36 cellular contexts compared by ENCODE assay signal in the genomic region with DNA sequence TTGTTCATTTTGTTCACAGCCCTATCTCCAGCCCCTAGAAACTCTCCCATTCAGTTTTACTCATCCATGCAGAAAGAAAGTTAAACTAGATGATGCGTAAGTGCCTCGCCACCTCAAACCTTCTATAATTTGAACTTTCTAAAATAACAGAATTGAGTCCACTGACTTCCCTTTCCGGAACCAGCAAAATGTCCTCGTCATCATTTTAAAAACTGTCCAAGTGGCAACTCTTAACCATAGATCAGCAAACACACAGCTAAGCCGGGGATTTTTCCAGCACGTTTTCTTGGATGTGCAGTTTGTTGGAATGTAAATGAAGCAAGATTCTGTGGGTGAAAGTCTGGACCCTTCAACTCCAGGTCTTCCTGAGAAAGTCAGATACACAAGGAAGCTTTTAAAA.
"Had no signal": no experiment of that assay in that cellular context is flagged by ENCODE, and none has a peak within 500 bp of the region (broad histone marks: within the 10 kb centered on the region; RNA-seq: fewer than 3 reads in every experiment).

No MANE protein-coding gene starts in this region.

- H3K9me3 Mint-ChIP-seq: activated B cell treated with CpG ODN at 0.5 μM for 24 hours; activated naive CD4-positive, alpha-beta T cell treated with anti-CD3 and anti-CD28 coated beads, Interleukin-2, amount 50 U/mL, for 24 hours; activated naive CD8-positive, alpha-beta T cell treated with anti-CD3 and anti-CD28 coated beads, Interleukin-2, amount 50 U/mL, for 24 hours had no signal

- H3K36me3 ChIP-seq: ascending aorta, cardiac muscle cell had no signal

- H3K4me1 Mint-ChIP-seq: activated B cell treated with CpG ODN at 0.5 μM for 24 hours; activated CD4-positive, alpha-beta T cell treated with anti-CD3 and anti-CD28 coated beads, Interleukin-2, amount 10 ng/mL, durations not matched to agents 24 days and 14 days; activated naive CD4-positive, alpha-beta T cell treated with anti-CD3 and anti-CD28 coated beads, Interleukin-2, amount 10 ng/mL, durations not matched to agents 7 days and 5 days; activated naive CD4-positive, alpha-beta T cell treated with anti-CD3 and anti-CD28 coated beads, Interleukin-2, amount 50 U/mL, for 24 hours; activated naive CD8-positive, alpha-beta T cell treated with anti-CD3 and anti-CD28 coated beads, Interleukin-2, amount 10 ng/mL, durations not matched to agents 7 days and 5 days; activated naive CD8-positive, alpha-beta T cell treated with anti-CD3 and anti-CD28 coated beads, Interleukin-2, amount 50 U/mL, for 24 hours; central memory CD8-positive, alpha-beta T cell had no signal

- DNase-seq: activated B cell treated with CpG ODN at 0.5 μM for 24 hours; activated CD4-positive, alpha-beta memory T cell treated with anti-CD3 and anti-CD28 coated beads for 36 hours; activated CD4-positive, alpha-beta T cell treated with anti-CD3 and anti-CD28 coated beads for 4 hours; activated CD4-positive, alpha-beta T cell treated with anti-CD3 and anti-CD28 coated beads, Interleukin-2, amount 10 ng/mL, durations not matched to agents 24 days and 14 days; activated CD4-positive, alpha-beta T cell treated with anti-CD3 and anti-CD28 coated beads, Interleukin-2, amount 50 U/mL, for 1 hour; activated CD4-positive, alpha-beta T cell treated with anti-CD3 and anti-CD28 coated beads, Interleukin-2, amount 50 U/mL, for 4 hours; activated CD4-positive, CD25-positive, alpha-beta regulatory T cell treated with anti-CD3 and anti-CD28 coated beads, Interleukin-2, amount 50 U/mL, for 72 hours; activated CD8-positive, alpha-beta memory T cell treated with anti-CD3 and anti-CD28 coated beads, Interleukin-2, amount 50 U/mL, for 4 hours; activated CD8-positive, alpha-beta T cell treated with anti-CD3 and anti-CD28 coated beads for 36 hours; activated effector memory CD4-positive, alpha-beta T cell treated with Interleukin-2 at 50 U/mL for 16 hours; activated gamma-delta T cell; activated naive CD4-positive, alpha-beta T cell treated with anti-CD3 and anti-CD28 coated beads, Interleukin-2, amount 10 ng/mL, durations not matched to agents 7 days and 5 days; activated naive CD4-positive, alpha-beta T cell treated with Interleukin-2 at 50 U/mL for 16 hours; activated naive CD8-positive, alpha-beta T cell treated with anti-CD3 and anti-CD28 coated beads, Interleukin-2, amount 10 ng/mL, durations not matched to agents 7 days and 5 days; activated naive CD8-positive, alpha-beta T cell treated with anti-CD3 and anti-CD28 coated beads, Interleukin-2, amount 50 U/mL, for 24 hours; activated T-cell treated with anti-CD3 and anti-CD28 coated beads for 4 hours; activated T-cell treated with anti-CD3 and anti-CD28 coated beads, Interleukin-2, amount 50 U/mL, for 1 hour; activated T-cell treated with anti-CD3 and anti-CD28 coated beads, Interleukin-2, amount 50 U/mL, for 48 hours; amygdala; anterior cingulate cortex; caudate nucleus; cerebellar nuclear complex; T-helper 2 cell; T-helper 9 cell had no signal

- H3K27me3 Mint-ChIP-seq: activated CD4-positive, alpha-beta memory T cell treated with anti-CD3 and anti-CD28 coated beads for 36 hours; activated CD4-positive, alpha-beta T cell treated with anti-CD3 and anti-CD28 coated beads, Interleukin-2, amount 10 ng/mL, durations not matched to agents 24 days and 14 days; activated naive CD4-positive, alpha-beta T cell treated with anti-CD3 and anti-CD28 coated beads, Interleukin-2, amount 10 ng/mL, durations not matched to agents 7 days and 5 days; activated naive CD8-positive, alpha-beta T cell treated with anti-CD3 and anti-CD28 coated beads, Interleukin-2, amount 10 ng/mL, durations not matched to agents 7 days and 5 days; activated naive CD8-positive, alpha-beta T cell treated with anti-CD3 and anti-CD28 coated beads, Interleukin-2, amount 50 U/mL, for 24 hours; brain; central memory CD8-positive, alpha-beta T cell had no signal

- H3K4me3 ChIP-seq: ascending aorta, cardiac muscle cell had no signal

- H3K27ac ChIP-seq: ascending aorta, cardiac muscle cell, VCaP had no signal

- H3K4me1 ChIP-seq: ascending aorta had no signal

- H3K4me3 Mint-ChIP-seq: activated B cell treated with CpG ODN at 0.5 μM for 24 hours; activated CD4-positive, alpha-beta memory T cell treated with anti-CD3 and anti-CD28 coated beads for 36 hours; activated CD4-positive, alpha-beta T cell treated with anti-CD3 and anti-CD28 coated beads, Interleukin-2, amount 10 ng/mL, durations not matched to agents 24 days and 14 days; activated CD8-positive, alpha-beta T cell treated with anti-CD3 and anti-CD28 coated beads for 36 hours; activated naive CD4-positive, alpha-beta T cell treated with anti-CD3 and anti-CD28 coated beads, Interleukin-2, amount 10 ng/mL, durations not matched to agents 7 days and 5 days; activated naive CD4-positive, alpha-beta T cell treated with anti-CD3 and anti-CD28 coated beads, Interleukin-2, amount 50 U/mL, for 24 hours; activated naive CD8-positive, alpha-beta T cell; activated naive CD8-positive, alpha-beta T cell treated with anti-CD3 and anti-CD28 coated beads, Interleukin-2, amount 10 ng/mL, durations not matched to agents 7 days and 5 days; activated naive CD8-positive, alpha-beta T cell treated with anti-CD3 and anti-CD28 coated beads, Interleukin-2, amount 50 U/mL, for 24 hours; brain; central memory CD8-positive, alpha-beta T cell; T-helper 1 cell treated with Interleukin-12 subunit alpha and Interleukin-12 subunit beta and Interleukin-4 antibody, amounts not matched to agents 30 μg/mL and 1 μg/mL, for 36 hours; T-helper 2 cell treated with Interferon-gamma antibody and Interleukin-4, amounts not matched to agents 5 μg/mL and 100 μg/mL, for 36 hours had no signal

- ATAC-seq: activated CD8-positive, alpha-beta T cell treated with anti-CD3 and anti-CD28 coated beads for 36 hours; activated naive CD8-positive, alpha-beta T cell treated with anti-CD3 and anti-CD28 coated beads, Interleukin-2, amount 50 U/mL, for 24 hours had no signal

- H3K9me3 ChIP-seq: ascending aorta had no signal

- H3K36me3 Mint-ChIP-seq: activated CD4-positive, alpha-beta memory T cell treated with anti-CD3 and anti-CD28 coated beads for 36 hours; activated naive CD4-positive, alpha-beta T cell treated with anti-CD3 and anti-CD28 coated beads, Interleukin-2, amount 10 ng/mL, durations not matched to agents 7 days and 5 days; activated naive CD4-positive, alpha-beta T cell treated with anti-CD3 and anti-CD28 coated beads, Interleukin-2, amount 50 U/mL, for 24 hours; activated naive CD8-positive, alpha-beta T cell; activated naive CD8-positive, alpha-beta T cell treated with anti-CD3 and anti-CD28 coated beads, Interleukin-2, amount 10 ng/mL, durations not matched to agents 7 days and 5 days; brain had no signal

- H3K27me3 ChIP-seq: ascending aorta, cardiac muscle cell had no signal

- FAIRE-seq: bronchial epithelial cell, TTC549 had no signal

- H3K27ac Mint-ChIP-seq: activated B cell treated with CpG ODN at 0.5 μM for 24 hours; activated CD4-positive, alpha-beta memory T cell treated with anti-CD3 and anti-CD28 coated beads for 36 hours; activated CD4-positive, alpha-beta T cell treated with anti-CD3 and anti-CD28 coated beads, Interleukin-2, amount 10 ng/mL, durations not matched to agents 24 days and 14 days; activated CD8-positive, alpha-beta T cell treated with anti-CD3 and anti-CD28 coated beads for 36 hours; activated naive CD4-positive, alpha-beta T cell treated with anti-CD3 and anti-CD28 coated beads, Interleukin-2, amount 10 ng/mL, durations not matched to agents 7 days and 5 days; activated naive CD4-positive, alpha-beta T cell treated with anti-CD3 and anti-CD28 coated beads, Interleukin-2, amount 50 U/mL, for 24 hours; activated naive CD8-positive, alpha-beta T cell; activated naive CD8-positive, alpha-beta T cell treated with anti-CD3 and anti-CD28 coated beads, Interleukin-2, amount 10 ng/mL, durations not matched to agents 7 days and 5 days; activated naive CD8-positive, alpha-beta T cell treated with anti-CD3 and anti-CD28 coated beads, Interleukin-2, amount 50 U/mL, for 24 hours; activated T-helper 2 cell treated with anti-CD3 and anti-CD28 coated beads, Interferon-gamma antibody, Interleukin-2, Interleukin-4, amounts not matched to agents 10 μg/mL and 5 μg/mL and 100 μg/mL, durations not matched to agents 14 hours and 24 hours and 36 hours; T-helper 1 cell treated with Interleukin-12 subunit alpha and Interleukin-12 subunit beta and Interleukin-4 antibody, amounts not matched to agents 30 μg/mL and 1 μg/mL, for 36 hours; T-helper 2 cell treated with Interferon-gamma antibody and Interleukin-4, amounts not matched to agents 5 μg/mL and 100 μg/mL, for 36 hours had no signal
